ENCODE assay signal across 15 cellular contexts in the genomic region with DNA sequence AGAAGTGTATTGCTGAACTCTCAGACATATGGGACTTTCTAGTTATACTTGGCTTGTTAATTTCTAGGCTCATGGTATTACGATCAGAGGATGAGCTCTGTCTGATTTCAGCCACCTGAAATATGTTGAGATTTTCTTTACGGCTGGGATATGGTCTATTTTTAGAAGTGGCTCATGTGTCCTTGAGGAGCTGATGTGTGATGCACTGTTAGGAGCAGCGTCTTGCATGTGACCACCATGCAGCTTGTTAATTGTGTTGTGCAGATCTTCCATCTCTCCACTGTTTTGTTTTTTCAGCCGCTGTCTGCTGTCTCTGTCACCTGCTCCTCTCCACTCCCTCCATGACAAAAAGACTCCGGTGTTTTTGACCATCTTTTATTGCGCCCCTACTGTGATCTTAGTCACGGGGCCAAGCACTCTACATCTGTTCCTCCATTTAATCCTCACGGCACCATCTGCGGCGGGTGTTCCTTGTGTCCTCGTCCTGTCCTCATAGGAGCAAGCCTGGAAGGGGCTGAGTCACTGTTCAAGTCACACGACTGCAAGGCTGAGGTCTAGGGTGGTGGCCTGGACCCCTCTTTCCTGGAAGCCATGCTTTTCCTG. TPM values are rescaled to one million over a fixed set of nuclear protein-coding genes. Genes with fewer than 3 reads are reported as not detected.
DNase-seq lines count a peak whose midpoint lies in the region; ATAC-seq and TF ChIP-seq lines count a peak whose summit lies in the region.
"Had no signal": no experiment of that assay in that cellular context is flagged by ENCODE, and none has a peak within 500 bp of the region (broad histone marks: within the 10 kb centered on the region; RNA-seq: fewer than 3 reads in every experiment).

No MANE protein-coding gene starts in this region.

- CTCF ChIA-PET in activated B cell treated with CpG ODN at 0.5 μM for 24 hours (lab: Charles Lee), result interaction anchor here (1.0 to 9.8 kb wide), 7 partner anchors 12 to 233 kb away, joined by 3 to 224 read pairs (median 37); no protein-coding TSS in a partner anchor

- H3K27me3 Mint-ChIP-seq in activated B cell treated with CpG ODN at 0.5 μM for 24 hours, result no peaks in the 10 kb centered on the region
- no peaks in the 10 kb centered on the region for H3K27me3 Mint-ChIP-seq in activated T-helper 2 cell treated with anti-CD3 and anti-CD28 coated beads, Interferon-gamma antibody, Interleukin-2, Interleukin-4, amounts not matched to agents 10 μg/mL and 5 μg/mL and 100 μg/mL, durations not matched to agents 14 hours and 24 hours and 36 hours (ENCODE audit: low read depth)
- H3K27me3 Mint-ChIP-seq: CD8-positive, alpha-beta memory T cell had no signal

- POLR2A ChIA-PET in activated B cell treated with CpG ODN at 0.5 μM for 24 hours (lab: Charles Lee), result interaction anchor here (0.7 to 2.1 kb wide), 4 partner anchors 12 to 30 kb away, joined by 3 to 9 read pairs (median 3); no protein-coding TSS in a partner anchor

- intact Hi-C loops in activated B cell treated with CpG ODN at 0.5 μM for 24 hours (cut with micrococcal nuclease), result loop anchor here (10.0 kb wide), 1 partner anchor 111 kb away; no protein-coding TSS in a partner anchor
- intact Hi-C loops in activated T-helper 2 cell treated with anti-CD3 and anti-CD28 coated beads, Interferon-gamma antibody, Interleukin-2, Interleukin-4, amounts not matched to agents 10 μg/mL and 5 μg/mL and 100 μg/mL, durations not matched to agents 14 hours and 24 hours and 36 hours (cut with micrococcal nuclease), result loop anchor here (5.0 kb wide), 1 partner anchor 49 kb away; no protein-coding TSS in a partner anchor

- peak overlapping the region; percentile 77 for H3K27ac Mint-ChIP-seq in activated B cell treated with CpG ODN at 0.5 μM for 24 hours
- no peak overlapping the region for H3K27ac Mint-ChIP-seq in activated T-helper 2 cell treated with anti-CD3 and anti-CD28 coated beads, Interferon-gamma antibody, Interleukin-2, Interleukin-4, amounts not matched to agents 10 μg/mL and 5 μg/mL and 100 μg/mL, durations not matched to agents 14 hours and 24 hours and 36 hours

- H3K4me3 ChIP-seq in skeletal muscle cell (ENCODE audit: low read depth, low read length), result no peak overlapping the region
- H3K4me3 ChIP-seq: dorsolateral prefrontal cortex, esophagus muscularis mucosa, ovary had no signal

- H3K36me3 Mint-ChIP-seq in activated B cell treated with CpG ODN at 0.5 μM for 24 hours (ENCODE audit: low read depth), result peaks cover 16% of the 10 kb centered on the region
- peaks cover 7% of the 10 kb centered on the region for H3K36me3 Mint-ChIP-seq in activated T-helper 2 cell treated with anti-CD3 and anti-CD28 coated beads, Interferon-gamma antibody, Interleukin-2, Interleukin-4, amounts not matched to agents 10 μg/mL and 5 μg/mL and 100 μg/mL, durations not matched to agents 14 hours and 24 hours and 36 hours (ENCODE audit: low read depth)

- TF ChIP-seq CTCF in activated B cell treated with CpG ODN at 0.5 μM for 24 hours (IDR thresholded peaks at IDR 0.05), result no peak
- TF ChIP-seq CTCF in GM20000 (IDR thresholded peaks at IDR 0.05; ENCODE audit: extremely low read depth, missing control alignments), result no peak

- DNase-seq in NCI-H1694 treated with DMSO at 0.1 percent for 48 hours (lab: John Stamatoyannopoulos, UW) (peak; percentile 29), NCI-H1694 (lab: John Stamatoyannopoulos, UW) (no peak), NCI-H2171 treated with DMSO at 0.1 percent for 48 hours (lab: John Stamatoyannopoulos, UW) (peak; percentile 98), activated B cell treated with CpG ODN at 0.5 μM for 24 hours (no peak), skeletal muscle cell (ENCODE audit: low read depth) (peak; percentile 41), NCI-H1092 treated with DMSO at 0.1 percent for 48 hours (lab: John Stamatoyannopoulos, UW) (no peak), GM20000 (ENCODE audit: low spot score) (no peak)
- no peak for DNase-seq in activated T-helper 2 cell treated with anti-CD3 and anti-CD28 coated beads, Interferon-gamma antibody, Interleukin-2, Interleukin-4, amounts not matched to agents 10 μg/mL and 5 μg/mL and 100 μg/mL, durations not matched to agents 14 hours and 24 hours and 36 hours (ENCODE audit: low spot score)
- DNase-seq: CD8-positive, alpha-beta memory T cell; Karpas-422; NCI-H2107; ovary had no signal

- H3K4me3 Mint-ChIP-seq in activated B cell treated with CpG ODN at 0.5 μM for 24 hours, result no peak overlapping the region
- no peak overlapping the region for H3K4me3 Mint-ChIP-seq in activated T-helper 2 cell treated with anti-CD3 and anti-CD28 coated beads, Interferon-gamma antibody, Interleukin-2, Interleukin-4, amounts not matched to agents 10 μg/mL and 5 μg/mL and 100 μg/mL, durations not matched to agents 14 hours and 24 hours and 36 hours (ENCODE audit: low read depth)
- H3K4me3 Mint-ChIP-seq: CD8-positive, alpha-beta memory T cell had no signal

- ATAC-seq in activated B cell treated with CpG ODN at 0.5 μM for 24 hours (ENCODE audit: low read depth), result no peak
- ATAC-seq: SK-N-SH treated with all-trans-retinoic acid at 6 μM for 48 hours had no signal

- peaks cover 94% of the 10 kb centered on the region for H3K4me1 Mint-ChIP-seq in activated B cell treated with CpG ODN at 0.5 μM for 24 hours
- H3K4me1 Mint-ChIP-seq in activated T-helper 2 cell treated with anti-CD3 and anti-CD28 coated beads, Interferon-gamma antibody, Interleukin-2, Interleukin-4, amounts not matched to agents 10 μg/mL and 5 μg/mL and 100 μg/mL, durations not matched to agents 14 hours and 24 hours and 36 hours (ENCODE audit: low read depth), result peaks cover 22% of the 10 kb centered on the region

- H3K9me3 Mint-ChIP-seq in activated B cell treated with CpG ODN at 0.5 μM for 24 hours, result no peaks in the 10 kb centered on the region
- H3K9me3 Mint-ChIP-seq in activated T-helper 2 cell treated with anti-CD3 and anti-CD28 coated beads, Interferon-gamma antibody, Interleukin-2, Interleukin-4, amounts not matched to agents 10 μg/mL and 5 μg/mL and 100 μg/mL, durations not matched to agents 14 hours and 24 hours and 36 hours, result no peaks in the 10 kb centered on the region
- H3K9me3 Mint-ChIP-seq: CD8-positive, alpha-beta memory T cell had no signal

RNA-seq across cellular contexts. Expression of gene ADARB1, which starts 51.8 kb away (rescaled TPM):
- total RNA-seq in activated B cell treated with CpG ODN at 0.5 μM for 24 hours, result 21.6 and 22.6 TPM in 2 replicates
- total RNA-seq in activated T-helper 2 cell treated with anti-CD3 and anti-CD28 coated beads, Interferon-gamma antibody, Interleukin-2, Interleukin-4, amounts not matched to agents 10 μg/mL and 5 μg/mL and 100 μg/mL, durations not matched to agents 14 hours and 24 hours and 36 hours, result 25.8 and 29.5 TPM in 2 replicates

Comparison
In these comparisons a context has a peak if more than half of its experiments do, and no peak if none do; other contexts are left out.
1. DNase-seq: peak in NCI-H1694 treated with DMSO at 0.1 percent for 48 hours (single experiment), NCI-H2171 treated with DMSO at 0.1 percent for 48 hours (single experiment) and skeletal muscle cell (single experiment); none in NCI-H1694 (single experiment), activated B cell treated with CpG ODN at 0.5 μM for 24 hours (single experiment), NCI-H1092 treated with DMSO at 0.1 percent for 48 hours (single experiment), activated T-helper 2 cell treated with anti-CD3 and anti-CD28 coated beads, Interferon-gamma antibody, Interleukin-2, Interleukin-4, amounts not matched to agents 10 μg/mL and 5 μg/mL and 100 μg/mL, durations not matched to agents 14 hours and 24 hours and 36 hours (single experiment) and GM20000 (single experiment).